ENCODE assay signal across 26 cellular contexts in the genomic region with DNA sequence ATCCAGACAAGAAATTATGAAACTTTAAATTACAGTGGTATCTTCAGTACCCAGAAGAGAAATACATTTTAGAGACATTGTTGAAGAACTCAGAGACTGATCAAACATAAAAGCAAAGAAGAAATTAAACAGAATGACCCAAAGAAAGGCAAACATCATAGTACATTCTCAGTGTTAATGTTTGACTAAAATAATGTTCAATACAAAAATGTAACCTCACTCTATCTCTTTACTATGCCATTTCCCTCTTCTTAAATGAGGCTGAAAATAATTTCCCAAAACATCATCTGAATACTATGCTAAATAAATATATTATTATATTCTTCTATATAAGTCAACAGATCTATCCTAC. TPM values are rescaled to one million over a fixed set of nuclear protein-coding genes. Genes with fewer than 3 reads are reported as not detected.
DNase-seq lines count a peak whose midpoint lies in the region; ATAC-seq, FAIRE-seq and TF ChIP-seq lines count a peak whose summit lies in the region.
"Had no signal": no experiment of that assay in that cellular context is flagged by ENCODE, and none has a peak within 500 bp of the region (broad histone marks: within the 10 kb centered on the region; RNA-seq: fewer than 3 reads in every experiment).

No MANE protein-coding gene starts in this region.

- TF ChIP-seq RAD21 in GM12878 (IDR thresholded peaks at IDR 0.05; ENCODE audit: insufficient read depth, low read depth, low read length), result no peak

- no peak overlapping the region for H3K27ac ChIP-seq in GM12878 (ENCODE audit: control insufficient read depth, insufficient read depth)
- H3K27ac ChIP-seq: C4-2B, RWPE1, SK-N-MC had no signal

- peaks cover 52% of the 10 kb centered on the region for H3K4me1 Mint-ChIP-seq in Calu3 (ENCODE audit: low read depth, unreplicated experiment)
- peaks cover 65% of the 10 kb centered on the region for H3K4me1 Mint-ChIP-seq in activated CD4-positive, alpha-beta memory T cell treated with anti-CD3 and anti-CD28 coated beads for 36 hours (ENCODE audit: low read depth)

- TF ChIP-seq CTCF in Calu3 (IDR thresholded peaks at IDR 0.05; ENCODE audit: unreplicated experiment) (no peak), LNCaP clone FGC (IDR thresholded peaks at IDR 0.05; ENCODE audit: control insufficient read depth, extremely low read depth, insufficient read depth) (no peak), GM12878 (IDR thresholded peaks at IDR 0.05 in 2 of 3, conservative IDR thresholded peaks at IDR 0.05 in 1 of 3; ENCODE audit: control insufficient read depth in 2 of 3, extremely low read depth in 1 of 3, insufficient read depth in 1 of 3, low read depth in 3 of 3, low read length in 3 of 3) (no peak)

- DNase-seq in Calu3 (no peak), LNCaP clone FGC (ENCODE audit: low read depth) (peak; percentile 50), GM12878 (ENCODE audit: low read depth, low spot score) (no peak), left lobe of liver (ENCODE audit: low spot score) (no peak)
- DNase-seq in activated CD4-positive, alpha-beta memory T cell treated with anti-CD3 and anti-CD28 coated beads for 36 hours, result no peak
- no peak for DNase-seq in stimulated activated CD4-positive, alpha-beta T cell treated with anti-CD3 and anti-CD28 coated beads, Interleukin-4, amount 100 ng/mL, for 1 hour
- DNase-seq: Caco-2; CD8-positive, alpha-beta T cell; H7; Kasumi-1; MV-4-11; NCI-H1105; NCI-H1436 treated with DMSO at 0.1 percent for 48 hours; NCI-H187 treated with DMSO at 0.1 percent for 48 hours; NCI-H2107; NCI-H446; NCI-H524 treated with DMSO at 0.1 percent for 48 hours; NCI-H774; SHP77 treated with DMSO at 0.1 percent for 48 hours had no signal

- BruUV-seq in Calu3 (replicated peaks; lab: Mats Ljungman, UMichigan) (no TSS peak), GM12878 (replicated peaks; lab: Mats Ljungman, UMichigan) (no TSS peak)

- H3K36me3 ChIP-seq in GM12878 (ENCODE audit: control insufficient read depth in 2 of 2, insufficient read depth in 2 of 2, low read length in 1 of 2), result peaks cover 0 to 2% of the 10 kb centered on the region in 2 experiments; a peak in 1 of 4 replicates

- H4K20me1 ChIP-seq in GM12878 (ENCODE audit: control insufficient read depth, insufficient read depth), result no peaks in the 10 kb centered on the region

- CTCF ChIA-PET in Calu3 (lab: Charles Lee), result no interaction called here
- CTCF ChIA-PET in GM12878 (lab: Yijun Ruan, JAX), result no interaction called here
- CTCF ChIA-PET in activated CD4-positive, alpha-beta memory T cell treated with anti-CD3 and anti-CD28 coated beads for 36 hours (lab: Charles Lee), result no interaction called here

- peaks cover 49% of the 10 kb centered on the region for H3K79me2 ChIP-seq in GM12878 (ENCODE audit: control insufficient read depth, insufficient read depth, low read length)

- no peak overlapping the region for H2AFZ ChIP-seq in GM12878 (ENCODE audit: control insufficient read depth, low read depth, low read length)

- POLR2A ChIA-PET in GM12878 (lab: Charles Lee), result no interaction called here
- POLR2A ChIA-PET in activated CD4-positive, alpha-beta memory T cell treated with anti-CD3 and anti-CD28 coated beads for 36 hours (lab: Charles Lee), result no interaction called here

- peak overlapping the region; percentile 25; the same call in 1 of the 2 replicates for H3K4me3 ChIP-seq in LNCaP clone FGC (ENCODE audit: low read depth, low read length)
- no peak overlapping the region for H3K4me3 ChIP-seq in GM12878
- H3K4me3 ChIP-seq: K562, SK-N-MC had no signal

- peak; percentile 44 for FAIRE-seq in GM12878 (lab: Jason Lieb, UNC)
- FAIRE-seq: K562 had no signal

- in situ Hi-C loops in GM12878 (cut with MboI), result no loop called here

- peaks cover 9% of the 10 kb centered on the region for H3K36me3 Mint-ChIP-seq in Calu3 (ENCODE audit: insufficient read depth, unreplicated experiment)
- H3K36me3 Mint-ChIP-seq in activated CD4-positive, alpha-beta memory T cell treated with anti-CD3 and anti-CD28 coated beads for 36 hours, result peaks cover 15% of the 10 kb centered on the region

- no peaks in the 10 kb centered on the region for H3K4me1 ChIP-seq in GM12878 (ENCODE audit: control insufficient read depth, insufficient read depth, low read length)

- intact Hi-C loops in Calu3 (cut with micrococcal nuclease; ENCODE audit: unreplicated experiment) (no loop called here), GM12878 (cut with micrococcal nuclease; ENCODE audit: unreplicated experiment) (no loop called here)
- intact Hi-C loops in activated CD4-positive, alpha-beta memory T cell treated with anti-CD3 and anti-CD28 coated beads for 36 hours (cut with micrococcal nuclease), result no loop called here

- H3K9me3 ChIP-seq in GM12878 (replicated peaks; ENCODE audit: control insufficient read depth, insufficient read depth, low read length), result no peaks in the 10 kb centered on the region; the same call in 1 of the 3 replicates
- H3K9me3 ChIP-seq: Caco-2 had no signal

- no peak for TF ChIP-seq POLR2A in GM12878 (IDR thresholded peaks at IDR 0.05; ENCODE audit: low read depth, low read length)

- SMC1A ChIA-PET in GM12878 (lab: Charles Lee; ENCODE audit: uncharacterized antibody, unreplicated experiment), result no interaction called here

- H3K9me3 Mint-ChIP-seq in Calu3 (ENCODE audit: low read depth, unreplicated experiment), result no peaks in the 10 kb centered on the region
- H3K9me3 Mint-ChIP-seq in activated CD4-positive, alpha-beta memory T cell treated with anti-CD3 and anti-CD28 coated beads for 36 hours, result no peaks in the 10 kb centered on the region
- H3K9me3 Mint-ChIP-seq: CD8-positive, alpha-beta T cell had no signal

- ATAC-seq in GM12878 (no peak), left lobe of liver (peak; percentile 84), GM19455 (IDR thresholded peaks at IDR 0.05; ENCODE audit: unreplicated experiment) (no peak), GM19467 (IDR thresholded peaks at IDR 0.05; ENCODE audit: unreplicated experiment) (no peak)
- ATAC-seq: CD8-positive, alpha-beta T cell; K562; Panc1 had no signal

- no peaks in the 10 kb centered on the region for H3K27me3 ChIP-seq in GM12878 (replicated peaks in 1 of 2; ENCODE audit: control insufficient read depth in 2 of 2, insufficient read depth in 2 of 2, low read length in 1 of 2)

- no peak overlapping the region for H3K4me2 ChIP-seq in GM12878 (ENCODE audit: control insufficient read depth, insufficient read depth)

- H3K27me3 Mint-ChIP-seq in Calu3 (ENCODE audit: unreplicated experiment), result no peaks in the 10 kb centered on the region
- no peaks in the 10 kb centered on the region for H3K27me3 Mint-ChIP-seq in activated CD4-positive, alpha-beta memory T cell treated with anti-CD3 and anti-CD28 coated beads for 36 hours

- peak overlapping the region; percentile 46 for H3K27ac Mint-ChIP-seq in Calu3 (ENCODE audit: unreplicated experiment)
- no peak overlapping the region for H3K27ac Mint-ChIP-seq in activated CD4-positive, alpha-beta memory T cell treated with anti-CD3 and anti-CD28 coated beads for 36 hours
- H3K27ac Mint-ChIP-seq: CD8-positive, alpha-beta T cell had no signal

- TF ChIP-seq EP300 in GM12878 (IDR thresholded peaks at IDR 0.05; ENCODE audit: borderline replicate concordance in 1 of 2, control insufficient read depth in 1 of 2, low read depth in 2 of 2, low read length in 2 of 2), result no peak

- H3K4me3 Mint-ChIP-seq in Calu3 (ENCODE audit: low read depth, unreplicated experiment), result peak overlapping the region; percentile 66
- H3K4me3 Mint-ChIP-seq in activated CD4-positive, alpha-beta memory T cell treated with anti-CD3 and anti-CD28 coated beads for 36 hours, result no peak overlapping the region
- H3K4me3 Mint-ChIP-seq: CD8-positive, alpha-beta T cell had no signal

- RAD21 ChIA-PET in GM12878 (lab: Charles Lee; ENCODE audit: unreplicated experiment), result no interaction called here

- H3K9ac ChIP-seq in GM12878 (ENCODE audit: control insufficient read depth, insufficient read depth, low read length), result no peak overlapping the region

TF ChIP-seq in GM12878, 131 proteins besides CTCF, POLR2A, EP300 and RAD21 (continues in another document):
- no peak for TF ChIP-seq MEF2A (IDR thresholded peaks at IDR 0.05; ENCODE audit: insufficient read depth, low read depth, low read length)

RNA-seq across cellular contexts. Expression of gene TMEM161B, which starts 22.8 kb away (rescaled TPM):
- total RNA-seq in Calu3 (2022) (34.1 and 35.7 TPM in 2 replicates), GM12878 (2014; rRNA removed) (26.1 and 30.5 TPM in 2 replicates), GM12878 (2014; rRNA removed; fragmentation: Illumina TruSeq; extraction: Trizol) (33.2 and 35.3 TPM in 2 replicates), GM12878 (2021) (22.6 and 23.9 TPM in 2 replicates), left lobe of liver (7.3 TPM)
- total RNA-seq in GM12878 (2013; cell fraction: nucleolus; rRNA removed), result 191 and 196 TPM in 2 replicates
- 8.2 TPM for polyA plus RNA-seq in GM12878 (2011; ENCODE audit: low read depth)
- polyA plus RNA-seq in GM12878 (2011; rRNA removed) (38.9 and 60.4 TPM in 2 replicates), GM12878 (2014; fragmentation: Illumina TruSeq; extraction: Trizol) (28.1 and 32.2 TPM in 2 replicates), GM12878 (2014; fragmentation: Nextera tagmentation; extraction: Ambion mirVana) (10 to 100 TPM; 23.0 to 30.0 TPM), GM12878 (2014; rRNA removed) (18.7 and 18.8 TPM in 2 replicates), GM12878 (2016; fragmentation: Nextera tagmentation; extraction: Ambion mirVana) (10 to 100 TPM; 13.8 to 15.4 TPM)
- polyA plus RNA-seq in GM12878 (2011; cell fraction: cytosol; rRNA removed), result 10.3 and 11.1 TPM in 2 replicates
- polyA plus RNA-seq in GM12878 (2011; cell fraction: nucleus; rRNA removed), result 48.4 and 62.8 TPM in 2 replicates
- 10.9 and 14.3 TPM in 2 replicates for polyA plus RNA-seq in GM12878 (2012)
- polyA minus RNA-seq in GM12878 (2011; rRNA and poly(A)+ RNA removed), result 44.6 and 50.5 TPM in 2 replicates
- 7.8 and 14.2 TPM in 2 replicates for polyA minus RNA-seq in GM12878 (2011; cell fraction: cytosol; rRNA and poly(A)+ RNA removed)
- 93.5 and 124 TPM in 2 replicates for polyA minus RNA-seq in GM12878 (2011; cell fraction: nucleus; rRNA and poly(A)+ RNA removed)
- total RNA-seq in activated CD4-positive, alpha-beta memory T cell treated with anti-CD3 and anti-CD28 coated beads for 36 hours, result 10 to 100 TPM; 21.2 to 22.9 TPM
